In genomic region chr11:68364581-68364980, GRCh38 we compare ENCODE assay signal across 12 cellular contexts.
"Had no signal": no experiment of that assay in that cellular context is flagged by ENCODE, and none has a peak within 500 bp of the region (broad histone marks: within the 10 kb centered on the region; RNA-seq: fewer than 3 reads in every experiment).

No MANE protein-coding gene starts in this region.

- H3K27ac Mint-ChIP-seq: activated naive CD4-positive, alpha-beta T cell treated with anti-CD3 and anti-CD28 coated beads, Interleukin-2, amount 50 U/mL, for 24 hours; activated T-helper 2 cell treated with anti-CD3 and anti-CD28 coated beads, Interferon-gamma antibody, Interleukin-2, Interleukin-4, amounts not matched to agents 10 μg/mL and 5 μg/mL and 100 μg/mL, durations not matched to agents 14 hours and 24 hours and 36 hours; natural killer cell had no signal

- H3K4me3 ChIP-seq: esophagus muscularis mucosa, lung, sigmoid colon, thyroid gland had no signal

- H3K4me3 Mint-ChIP-seq: activated naive CD4-positive, alpha-beta T cell treated with anti-CD3 and anti-CD28 coated beads, Interleukin-2, amount 50 U/mL, for 24 hours; natural killer cell had no signal

- H3K4me1 ChIP-seq: thyroid gland had no signal

- H3K9me3 Mint-ChIP-seq: activated naive CD4-positive, alpha-beta T cell treated with anti-CD3 and anti-CD28 coated beads, Interleukin-2, amount 50 U/mL, for 24 hours; activated T-helper 2 cell treated with anti-CD3 and anti-CD28 coated beads, Interferon-gamma antibody, Interleukin-2, Interleukin-4, amounts not matched to agents 10 μg/mL and 5 μg/mL and 100 μg/mL, durations not matched to agents 14 hours and 24 hours and 36 hours; natural killer cell had no signal

- ATAC-seq: natural killer cell had no signal

- DNase-seq: activated CD8-positive, alpha-beta memory T cell treated with anti-CD3 and anti-CD28 coated beads for 24 hours; brain microvascular endothelial cell; natural killer cell; sigmoid colon; stimulated activated CD4-positive, alpha-beta T cell treated with anti-CD3 and anti-CD28 coated beads, Interleukin-4, amount 100 ng/mL, for 1 hour; stimulated activated CD8-positive, alpha-beta memory T cell treated with anti-CD3 and anti-CD28 coated beads, Interleukin-4, amount 100 ng/mL, for 48 hours; thyroid gland had no signal

- FAIRE-seq: endometrium had no signal

- H3K27me3 Mint-ChIP-seq: activated naive CD4-positive, alpha-beta T cell treated with anti-CD3 and anti-CD28 coated beads, Interleukin-2, amount 50 U/mL, for 24 hours had no signal

- H3K27ac ChIP-seq: brain microvascular endothelial cell, esophagus muscularis mucosa, thyroid gland had no signal

- H3K4me1 Mint-ChIP-seq: activated naive CD4-positive, alpha-beta T cell treated with anti-CD3 and anti-CD28 coated beads, Interleukin-2, amount 50 U/mL, for 24 hours; natural killer cell had no signal

- H3K36me3 Mint-ChIP-seq: natural killer cell had no signal

- H3K9me3 ChIP-seq: esophagus muscularis mucosa, sigmoid colon, thyroid gland had no signal

- H3K27me3 ChIP-seq: brain microvascular endothelial cell, esophagus muscularis mucosa, sigmoid colon, thyroid gland had no signal
